18 cellular contexts compared by ENCODE assay signal in genomic region chr9:87071473-87071872, GRCh38.
"Had no signal": no experiment of that assay in that cellular context is flagged by ENCODE, and none has a peak within 500 bp of the region (broad histone marks: within the 10 kb centered on the region; RNA-seq: fewer than 3 reads in every experiment).

No MANE protein-coding gene starts in this region.

- H3K4me3 ChIP-seq: coronary artery, spleen, upper lobe of right lung had no signal

- H3K27ac ChIP-seq: coronary artery, spleen, upper lobe of right lung had no signal

- DNase-seq: activated CD4-positive, alpha-beta T cell treated with anti-CD3 and anti-CD28 coated beads, Interleukin-2, amount 50 U/mL, for 4 hours; activated CD8-positive, alpha-beta memory T cell treated with anti-CD3 and anti-CD28 coated beads for 24 hours; activated CD8-positive, alpha-beta memory T cell treated with anti-CD3 and anti-CD28 coated beads, Interleukin-2, amount 50 U/mL, for 4 hours; activated naive CD4-positive, alpha-beta T cell; activated T-cell treated with anti-CD3 and anti-CD28 coated beads, Interleukin-2, amount 50 U/mL, for 4 hours; cerebellar nuclear complex; endodermal cell; foreskin melanocyte; left ventricle myocardium superior; midbrain; natural killer cell; spleen; stimulated activated CD4-positive, alpha-beta T cell treated with anti-CD3 and anti-CD28 coated beads, Interleukin-4, amount 100 ng/mL, for 24 hours; stimulated activated naive CD4-positive, alpha-beta T cell treated with Interleukin-2 at 50 U/mL for 16 hours; T-helper 9 cell; upper lobe of right lung had no signal

- H3K4me1 ChIP-seq: spleen, upper lobe of right lung had no signal

- H3K9me3 ChIP-seq: spleen, upper lobe of right lung had no signal

- FAIRE-seq: astrocyte had no signal

- H3K27me3 ChIP-seq: spleen, upper lobe of right lung had no signal

- H3K36me3 ChIP-seq: spleen, upper lobe of right lung had no signal
